ENCODE assay signal across 1 cellular context in genomic region chr16:55499951-55500350, GRCh38.
TF ChIP-seq lines count a peak whose summit lies in the region.

No MANE protein-coding gene starts in this region.

TF ChIP-seq in IMR-90, 13 proteins besides CTCF, POLR2A, EP300 and RAD21:
- peak; percentile 64 for TF ChIP-seq RCOR1 (IDR thresholded peaks at IDR 0.05; ENCODE audit: insufficient replicate concordance, low read length)
- TF ChIP-seq CHD1 (IDR thresholded peaks at IDR 0.05; ENCODE audit: low read depth, low read length) = no peak
- TF ChIP-seq CEBPB (IDR thresholded peaks at IDR 0.05; ENCODE audit: low read depth, low read length) = 0 out of 2 replicates have a peak, but pooled peaks have one; percentile 26
- no peak for TF ChIP-seq NFE2L2 (IDR thresholded peaks at IDR 0.05; ENCODE audit: low read depth, low read length)
- 0 out of 2 replicates have a peak, but pooled peaks have one; percentile 14 for TF ChIP-seq SMC3 (IDR thresholded peaks at IDR 0.05; ENCODE audit: low read depth, low read length)
- TF ChIP-seq RFX5 (IDR thresholded peaks at IDR 0.05; ENCODE audit: low read depth, low read length) = no peak
- TF ChIP-seq BHLHE40 (IDR thresholded peaks at IDR 0.05; ENCODE audit: low read depth, low read length) = peak; percentile 95
- peak; percentile 93 for TF ChIP-seq MAZ (IDR thresholded peaks at IDR 0.05; ENCODE audit: borderline replicate concordance, low read depth, low read length)
- peak; percentile 16; the same call in 1 of the 2 replicates for TF ChIP-seq MAFK (IDR thresholded peaks at IDR 0.05; ENCODE audit: low read depth, low read length)
- TF ChIP-seq MXI1 (IDR thresholded peaks at IDR 0.05; ENCODE audit: borderline replicate concordance, low read depth, low read length) = peak; percentile 81
- TF ChIP-seq FOS (IDR thresholded peaks at IDR 0.05; ENCODE audit: low read depth, low read length) = peak; percentile 76
- no peak; the same call in 1 of the 2 replicates for TF ChIP-seq USF2 (IDR thresholded peaks at IDR 0.05; ENCODE audit: low read depth, low read length)
- TF ChIP-seq ELK1 (IDR thresholded peaks at IDR 0.05; ENCODE audit: borderline replicate concordance, low read depth, low read length) = no peak
